Comparison of ENCODE assay signal across 1 cellular context in the genomic region with DNA sequence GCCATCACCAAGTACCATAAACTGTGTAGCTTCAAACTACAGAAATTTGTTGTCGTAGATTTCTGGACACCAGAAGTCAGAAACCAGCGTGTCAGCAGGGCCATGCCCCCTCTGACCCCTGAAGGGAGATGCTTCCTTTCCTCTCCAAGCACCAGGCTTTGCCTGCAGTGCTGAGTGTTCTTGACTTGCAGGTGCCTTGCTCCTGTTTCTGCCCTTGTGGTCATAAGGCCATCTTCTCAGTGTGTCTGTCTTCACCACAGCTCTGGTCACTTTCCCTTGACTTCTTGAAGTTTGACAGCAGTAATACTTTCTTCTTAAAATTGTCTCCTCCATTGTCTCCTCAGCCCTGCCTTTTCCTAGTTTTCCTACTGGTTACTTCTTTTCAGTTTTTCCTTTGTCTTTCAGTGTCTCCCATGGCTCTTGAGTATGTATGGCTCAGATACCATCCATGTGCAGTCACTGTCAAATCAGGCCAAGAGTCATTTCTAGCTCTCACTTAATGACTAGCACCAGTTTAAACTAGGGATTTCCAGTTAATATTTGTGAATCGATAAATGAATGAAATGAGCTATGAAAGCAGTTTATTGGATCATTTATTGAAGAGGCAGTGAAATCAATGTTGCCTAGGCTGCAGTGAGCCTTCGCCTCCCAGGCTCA.
TF ChIP-seq lines count a peak whose summit lies in the region.

No MANE protein-coding gene starts in this region.

TF ChIP-seq in H1, 55 proteins besides CTCF, POLR2A, EP300 and RAD21:
- no peak for TF ChIP-seq TAF1 (IDR thresholded peaks at IDR 0.05; ENCODE audit: low read depth, low read length)
- no peak for TF ChIP-seq FOSL1 (IDR thresholded peaks at IDR 0.05; ENCODE audit: insufficient read depth, low read depth, low read length)
